In genomic region chr14:95388699-95389098, GRCh38 we compare ENCODE assay signal across 24 cellular contexts.
DNase-seq lines count a peak whose midpoint lies in the region; ATAC-seq, FAIRE-seq and TF ChIP-seq lines count a peak whose summit lies in the region.
"Had no signal": no experiment of that assay in that cellular context is flagged by ENCODE, and none has a peak within 500 bp of the region (broad histone marks: within the 10 kb centered on the region; RNA-seq: fewer than 3 reads in every experiment).

No MANE protein-coding gene starts in this region.

- H3K4me3 Mint-ChIP-seq in activated naive CD8-positive, alpha-beta T cell treated with anti-CD3 and anti-CD28 coated beads, Interleukin-2, amount 50 U/mL, for 24 hours, result no peak overlapping the region
- no peak overlapping the region for H3K4me3 Mint-ChIP-seq in activated naive CD8-positive, alpha-beta T cell treated with anti-CD3 and anti-CD28 coated beads for 36 hours
- H3K4me3 Mint-ChIP-seq: activated CD8-positive, alpha-beta memory T cell treated with anti-CD3 and anti-CD28 coated beads, Interleukin-2, amount 10 ng/mL, durations not matched to agents 7 days and 5 days; activated naive CD8-positive, alpha-beta T cell treated with anti-CD3 and anti-CD28 coated beads, Interleukin-2, amount 10 ng/mL, durations not matched to agents 7 days and 5 days; nephron; stimulated activated naive CD8-positive, alpha-beta T cell treated with anti-CD3 and anti-CD28 coated beads, Interleukin-15, Interleukin-2, amounts not matched to agents 100 ng/mL and 50 ng/mL, for 24 hours had no signal

- H3K9ac ChIP-seq in mesenchymal stem cell (ENCODE audit: low read length), result peak overlapping the region; percentile 52

- no peak for ATAC-seq in activated naive CD8-positive, alpha-beta T cell treated with anti-CD3 and anti-CD28 coated beads, Interleukin-2, amount 50 U/mL, for 24 hours
- ATAC-seq: activated CD8-positive, alpha-beta memory T cell treated with anti-CD3 and anti-CD28 coated beads, Interleukin-2, amount 10 ng/mL, durations not matched to agents 7 days and 5 days; HCT116; HepG2; upper lobe of right lung had no signal

- no peak overlapping the region for H2BK5ac ChIP-seq in mesenchymal stem cell (ENCODE audit: low read depth, low read length, poor library complexity, severe bottlenecking)

- no peaks in the 10 kb centered on the region for H3K9me3 Mint-ChIP-seq in activated naive CD8-positive, alpha-beta T cell treated with anti-CD3 and anti-CD28 coated beads, Interleukin-2, amount 50 U/mL, for 24 hours
- peaks cover 1% of the 10 kb centered on the region for H3K9me3 Mint-ChIP-seq in activated naive CD8-positive, alpha-beta T cell treated with anti-CD3 and anti-CD28 coated beads for 36 hours
- H3K9me3 Mint-ChIP-seq: stimulated activated naive CD8-positive, alpha-beta T cell treated with anti-CD3 and anti-CD28 coated beads, Interleukin-15, Interleukin-2, amounts not matched to agents 100 ng/mL and 50 ng/mL, for 24 hours had no signal

- no peak overlapping the region for H3K23ac ChIP-seq in mesenchymal stem cell (ENCODE audit: low read length in 2 of 2)

- no peak overlapping the region for H4K8ac ChIP-seq in mesenchymal stem cell (ENCODE audit: low read length)

- H3K4me1 ChIP-seq in mesenchymal stem cell (ENCODE audit: control insufficient read depth, insufficient read depth, low read depth, low read length) (peaks cover 2% of the 10 kb centered on the region), thyroid gland (peaks cover 0 to 4% of the 10 kb centered on the region in 2 donors)
- H3K4me1 ChIP-seq: breast epithelium, Caco-2, upper lobe of right lung had no signal

- TF ChIP-seq CTCF in bronchial epithelial cell (IDR thresholded peaks at IDR 0.05; ENCODE audit: insufficient read depth, low read length, severe bottlenecking) (no peak), thyroid gland (IDR thresholded peaks at IDR 0.05) (no peak)

- no peak overlapping the region for H3K4me2 ChIP-seq in mesenchymal stem cell (ENCODE audit: low read length, poor library complexity, severe bottlenecking)

- TF ChIP-seq POLR2A in thyroid gland (IDR thresholded peaks at IDR 0.05), result no peak

- H3K9me3 ChIP-seq in mesenchymal stem cell (ENCODE audit: control insufficient read depth, low read length) (no peaks in the 10 kb centered on the region), thyroid gland (no peaks in the 10 kb centered on the region)
- H3K9me3 ChIP-seq: breast epithelium, Caco-2, upper lobe of right lung had no signal

- H2BK12ac ChIP-seq in mesenchymal stem cell (ENCODE audit: low read length in 2 of 2), result no peak overlapping the region

- no peak for DNase-seq in activated naive CD8-positive, alpha-beta T cell treated with anti-CD3 and anti-CD28 coated beads, Interleukin-2, amount 50 U/mL, for 24 hours
- no peak for DNase-seq in activated naive CD8-positive, alpha-beta T cell treated with anti-CD3 and anti-CD28 coated beads for 36 hours
- DNase-seq in bronchial epithelial cell (ENCODE audit: low read depth), result peak; percentile 8
- peak; percentile 9 for DNase-seq in mesenchymal stem cell
- no peak for DNase-seq in thyroid gland
- no peak for DNase-seq in AG20443 (ENCODE audit: low spot score)
- DNase-seq in T-helper 1 cell, result no peak
- DNase-seq in NCI-H2171 treated with DMSO at 0.1 percent for 48 hours (lab: John Stamatoyannopoulos, UW), result no peak
- DNase-seq: 8988T; activated CD4-positive, alpha-beta T cell treated with anti-CD3 and anti-CD28 coated beads for 48 hours; activated naive CD8-positive, alpha-beta T cell treated with anti-CD3 and anti-CD28 coated beads, Interleukin-2, amount 10 ng/mL, durations not matched to agents 7 days and 5 days; Caco-2; erythroblast; NCI-H1436; NCI-H526 treated with DMSO at 0.1 percent for 48 hours; SHP77; stimulated activated CD4-positive, alpha-beta T cell treated with anti-CD3 and anti-CD28 coated beads, Interleukin-4, amount 100 ng/mL, for 24 hours; upper lobe of right lung had no signal

- H2BK15ac ChIP-seq in mesenchymal stem cell (ENCODE audit: low read depth, poor library complexity, severe bottlenecking), result no peak overlapping the region

- no peaks in the 10 kb centered on the region for H3K4me1 Mint-ChIP-seq in activated naive CD8-positive, alpha-beta T cell treated with anti-CD3 and anti-CD28 coated beads, Interleukin-2, amount 50 U/mL, for 24 hours
- no peaks in the 10 kb centered on the region for H3K4me1 Mint-ChIP-seq in activated naive CD8-positive, alpha-beta T cell treated with anti-CD3 and anti-CD28 coated beads for 36 hours
- H3K4me1 Mint-ChIP-seq: activated CD8-positive, alpha-beta memory T cell treated with anti-CD3 and anti-CD28 coated beads, Interleukin-2, amount 10 ng/mL, durations not matched to agents 7 days and 5 days; activated naive CD8-positive, alpha-beta T cell treated with anti-CD3 and anti-CD28 coated beads, Interleukin-2, amount 10 ng/mL, durations not matched to agents 7 days and 5 days had no signal

- peaks cover 8% of the 10 kb centered on the region for H3K27me3 Mint-ChIP-seq in activated naive CD8-positive, alpha-beta T cell treated with anti-CD3 and anti-CD28 coated beads, Interleukin-2, amount 50 U/mL, for 24 hours
- peaks cover 7% of the 10 kb centered on the region for H3K27me3 Mint-ChIP-seq in activated naive CD8-positive, alpha-beta T cell treated with anti-CD3 and anti-CD28 coated beads for 36 hours

- H3K36me3 ChIP-seq in bronchial epithelial cell (ENCODE audit: control insufficient read depth, insufficient read depth, low read length) (no peaks in the 10 kb centered on the region), mesenchymal stem cell (ENCODE audit: control insufficient read depth in 1 of 2, insufficient read depth in 2 of 2, low read depth in 1 of 2, low read length in 2 of 2) (no peaks in the 10 kb centered on the region), thyroid gland (no peaks in the 10 kb centered on the region)
- H3K36me3 ChIP-seq: breast epithelium, upper lobe of right lung had no signal

- H3K4ac ChIP-seq in mesenchymal stem cell (ENCODE audit: low read depth in 1 of 2, low read length in 2 of 2), result no peak overlapping the region

- FAIRE-seq in bronchial epithelial cell (lab: Jason Lieb, UNC), result no peak
- FAIRE-seq: HepG2 had no signal

- H3K27ac ChIP-seq in mesenchymal stem cell (ENCODE audit: low read length, poor library complexity, severe bottlenecking), result no peak overlapping the region
- H3K27ac ChIP-seq in thyroid gland, result peak overlapping the region in 2 of 3 donors; percentile 2 to 30
- H3K27ac ChIP-seq: upper lobe of right lung had no signal

- H3K27me3 ChIP-seq in bronchial epithelial cell (ENCODE audit: control insufficient read depth, insufficient read depth, low read length) (no peaks in the 10 kb centered on the region), mesenchymal stem cell (ENCODE audit: control insufficient read depth in 1 of 2, insufficient read depth in 1 of 2, low read length in 2 of 2) (peaks cover 0 to 11% of the 10 kb centered on the region in 2 experiments), thyroid gland (no peaks in the 10 kb centered on the region)
- H3K27me3 ChIP-seq: breast epithelium, upper lobe of right lung had no signal

- 34% methylated on average over 3 of the region's 4 CpGs for WGBS in mesenchymal stem cell
- WGBS in thyroid gland, 2 donors, result 80 to 82% methylated on average over 4 of the region's 4 CpGs

- intact Hi-C loops in thyroid gland (cut with DNase I), result no loop called here

- H2AK5ac ChIP-seq in mesenchymal stem cell (ENCODE audit: low read length, severe bottlenecking), result no peak overlapping the region

- no peak overlapping the region for H2BK120ac ChIP-seq in mesenchymal stem cell (ENCODE audit: low read depth, low read length)

- no peak overlapping the region for H2AFZ ChIP-seq in mesenchymal stem cell (ENCODE audit: low read depth, low read length)

- H3K4me3 ChIP-seq in bronchial epithelial cell (ENCODE audit: low read depth, low read length) (no peak overlapping the region), mesenchymal stem cell (ENCODE audit: insufficient read depth in 1 of 2, low read depth in 1 of 2, low read length in 2 of 2) (no peak overlapping the region), thyroid gland (replicated peaks in 1 of 3) (no peak overlapping the region)
- H3K4me3 ChIP-seq: breast epithelium, upper lobe of right lung had no signal

- H3K14ac ChIP-seq in mesenchymal stem cell (ENCODE audit: low read length in 2 of 2), result no peak overlapping the region

- peak overlapping the region; percentile 53 for H3K27ac Mint-ChIP-seq in activated naive CD8-positive, alpha-beta T cell treated with anti-CD3 and anti-CD28 coated beads, Interleukin-2, amount 50 U/mL, for 24 hours
- no peak overlapping the region for H3K27ac Mint-ChIP-seq in activated naive CD8-positive, alpha-beta T cell treated with anti-CD3 and anti-CD28 coated beads for 36 hours
- H3K27ac Mint-ChIP-seq: activated CD8-positive, alpha-beta memory T cell treated with anti-CD3 and anti-CD28 coated beads, Interleukin-2, amount 10 ng/mL, durations not matched to agents 7 days and 5 days; activated naive CD8-positive, alpha-beta T cell treated with anti-CD3 and anti-CD28 coated beads, Interleukin-2, amount 10 ng/mL, durations not matched to agents 7 days and 5 days; stimulated activated naive CD8-positive, alpha-beta T cell treated with anti-CD3 and anti-CD28 coated beads, Interleukin-15, Interleukin-2, amounts not matched to agents 100 ng/mL and 50 ng/mL, for 24 hours had no signal

- peaks cover 1% of the 10 kb centered on the region for H3K36me3 Mint-ChIP-seq in activated naive CD8-positive, alpha-beta T cell treated with anti-CD3 and anti-CD28 coated beads, Interleukin-2, amount 50 U/mL, for 24 hours (ENCODE audit: low read depth)
- H3K36me3 Mint-ChIP-seq in activated naive CD8-positive, alpha-beta T cell treated with anti-CD3 and anti-CD28 coated beads for 36 hours, result no peaks in the 10 kb centered on the region
- H3K36me3 Mint-ChIP-seq: activated CD8-positive, alpha-beta memory T cell treated with anti-CD3 and anti-CD28 coated beads, Interleukin-2, amount 10 ng/mL, durations not matched to agents 7 days and 5 days; activated naive CD8-positive, alpha-beta T cell treated with anti-CD3 and anti-CD28 coated beads, Interleukin-2, amount 10 ng/mL, durations not matched to agents 7 days and 5 days had no signal

- H3K18ac ChIP-seq in mesenchymal stem cell (ENCODE audit: low read depth in 1 of 2, low read length in 2 of 2), result no peak overlapping the region

- no peaks in the 10 kb centered on the region for H3K79me1 ChIP-seq in mesenchymal stem cell (replicated peaks; ENCODE audit: low read length, poor library complexity, severe bottlenecking)

- H4K91ac ChIP-seq in mesenchymal stem cell (ENCODE audit: low read length), result no peak overlapping the region

Comparison
In these comparisons a context has a peak if more than half of its experiments do, and no peak if none do; other contexts are left out.
1. DNase-seq: peak in bronchial epithelial cell (single experiment) and mesenchymal stem cell (single experiment); none in activated naive CD8-positive, alpha-beta T cell treated with anti-CD3 and anti-CD28 coated beads, Interleukin-2, amount 50 U/mL, for 24 hours (single experiment), activated naive CD8-positive, alpha-beta T cell treated with anti-CD3 and anti-CD28 coated beads for 36 hours (single experiment), thyroid gland (0 of 2), AG20443 (single experiment), T-helper 1 cell (0 of 5) and NCI-H2171 treated with DMSO at 0.1 percent for 48 hours (single experiment).